Comparison of ENCODE assay signal across 9 cellular contexts in the genomic region with DNA sequence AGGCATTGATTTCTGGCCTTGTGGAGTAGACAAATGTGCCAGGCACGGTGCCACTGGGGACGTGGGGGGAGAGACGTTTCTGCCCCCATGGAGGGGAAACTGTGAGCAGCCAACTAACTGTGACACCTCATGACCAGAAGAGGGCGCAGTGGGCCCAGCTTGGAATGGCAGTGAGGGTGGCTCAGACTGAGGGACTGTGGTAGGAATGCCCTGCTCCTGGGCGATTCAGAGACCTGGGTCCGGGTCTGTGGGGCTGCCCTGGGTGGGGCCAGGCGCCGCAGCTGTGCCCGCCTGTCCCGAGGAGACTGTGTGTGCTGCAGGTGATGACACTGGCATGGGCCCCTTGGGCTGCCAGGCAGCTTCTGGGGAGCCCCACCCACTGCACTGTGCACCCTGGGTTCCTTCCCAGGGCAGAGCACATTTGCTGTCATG. TPM values are rescaled to one million over a fixed set of nuclear protein-coding genes. Genes with fewer than 3 reads are reported as not detected.
DNase-seq lines count a peak whose midpoint lies in the region; ATAC-seq and TF ChIP-seq lines count a peak whose summit lies in the region.
"Had no signal": no experiment of that assay in that cellular context is flagged by ENCODE, and none has a peak within 500 bp of the region (broad histone marks: within the 10 kb centered on the region; RNA-seq: fewer than 3 reads in every experiment).

No MANE protein-coding gene starts in this region.

- no peaks in the 10 kb centered on the region for H3K9me3 Mint-ChIP-seq in activated CD4-positive, alpha-beta T cell treated with anti-CD3 and anti-CD28 coated beads for 36 hours (ENCODE audit: low read depth)
- H3K9me3 Mint-ChIP-seq: activated naive CD4-positive, alpha-beta T cell treated with anti-CD3 and anti-CD28 coated beads, Interleukin-2, amount 50 U/mL, for 24 hours had no signal

- no peak overlapping the region for H3K9ac ChIP-seq in HCT116 (ENCODE audit: low read length)

- peak; percentile 76 to 85 (median 83) for TF ChIP-seq CTCF in HCT116 (IDR thresholded peaks at IDR 0.05 in 2 of 3, conservative IDR thresholded peaks at IDR 0.05 in 1 of 3; ENCODE audit: borderline replicate concordance in 1 of 3, insufficient read depth in 1 of 3, low read depth in 2 of 3, low read length in 2 of 3)
- peak; percentile 65 for TF ChIP-seq CTCF in coronary artery (IDR thresholded peaks at IDR 0.05)
- TF ChIP-seq CTCF in lung (IDR thresholded peaks at IDR 0.05; ENCODE audit: control extremely low read depth, extremely low read depth) = peak; percentile 64

- H3K4me2 ChIP-seq in HCT116 (ENCODE audit: low read length) = peak overlapping the region; percentile 39; the same call in 1 of the 2 replicates

- H3K4me3 ChIP-seq in HCT116 (replicated peaks in 1 of 2; ENCODE audit: low read depth in 1 of 2, low read length in 2 of 2) (no peak overlapping the region), coronary artery (no peak overlapping the region), lung (no peak overlapping the region)

- no peak overlapping the region for H2AFZ ChIP-seq in HCT116 (ENCODE audit: low read depth, low read length, poor library complexity, severe bottlenecking)

- RAD21 ChIA-PET in HCT116 (lab: Charles Lee; ENCODE audit: low non-redundant PET in 1 of 2, low total read pairs in 2 of 2, uncharacterized antibody in 2 of 2, unreplicated experiment in 2 of 2) = interaction anchor here (0.9 to 1.0 kb wide), 3 partner anchors 262 to 269 kb away, joined by 3 to 4 read pairs (median 4); no protein-coding TSS in a partner anchor

- H3K27me3 Mint-ChIP-seq in activated CD4-positive, alpha-beta T cell treated with anti-CD3 and anti-CD28 coated beads for 36 hours = no peaks in the 10 kb centered on the region
- H3K27me3 Mint-ChIP-seq: activated naive CD4-positive, alpha-beta T cell treated with anti-CD3 and anti-CD28 coated beads, Interleukin-2, amount 50 U/mL, for 24 hours had no signal

- CTCF ChIA-PET in HCT116 (lab: Charles Lee) = interaction anchor here (1.0 to 5.9 kb wide), 8 partner anchors 9 to 517 kb away, joined by 3 to 108 read pairs (median 16); a partner anchor contains a TSS
- CTCF ChIA-PET in activated CD4-positive, alpha-beta T cell treated with anti-CD3 and anti-CD28 coated beads for 36 hours (lab: Charles Lee) = interaction anchor here (0.5 to 5.8 kb wide), 15 partner anchors 8 to 271 kb away, joined by 3 to 90 read pairs (median 4); no protein-coding TSS in a partner anchor

- intact Hi-C loops in HCT116 (cut with micrococcal nuclease) = loop anchor here (1.0 to 10.0 kb wide), 5 partner anchors 33 to 851 kb away; no protein-coding TSS in a partner anchor
- intact Hi-C loops in activated CD4-positive, alpha-beta T cell treated with anti-CD3 and anti-CD28 coated beads for 36 hours (cut with DNase I, micrococcal nuclease) = loop anchor here (1.0 to 10.0 kb wide), 5 partner anchors 141 to 271 kb away; no protein-coding TSS in a partner anchor

- POLR2A ChIA-PET in HCT116 (lab: Charles Lee) = interaction anchor here (1.4 kb wide), 1 partner anchor 262 kb away, joined by 4 read pairs; no protein-coding TSS in a partner anchor
- POLR2A ChIA-PET in activated CD4-positive, alpha-beta T cell treated with anti-CD3 and anti-CD28 coated beads for 36 hours (lab: Charles Lee) = no interaction called here

- H3K4me3 Mint-ChIP-seq in activated CD4-positive, alpha-beta T cell treated with anti-CD3 and anti-CD28 coated beads for 36 hours = no peak overlapping the region
- H3K4me3 Mint-ChIP-seq: activated naive CD4-positive, alpha-beta T cell treated with anti-CD3 and anti-CD28 coated beads, Interleukin-2, amount 50 U/mL, for 24 hours had no signal

- H3K4me1 ChIP-seq in HCT116 (ENCODE audit: control insufficient read depth in 1 of 2, insufficient read depth in 2 of 2, low read length in 2 of 2) (peaks cover 2 to 15% of the 10 kb centered on the region in 2 experiments; a peak in 3 of 4 replicates), lung (ENCODE audit: control insufficient read depth in 2 of 2, insufficient read depth in 2 of 2, low read length in 2 of 2) (peaks cover 0 to 9% of the 10 kb centered on the region in 2 donors)

- no TSS peak for BruUV-seq in HCT116 (replicated peaks; lab: Mats Ljungman, UMichigan)

- DNase-seq in DMS79 (lab: John Stamatoyannopoulos, UW) = peak; percentile 17
- no peak for DNase-seq in HCT116 (ENCODE audit: low read depth, low spot score)
- DNase-seq in NCI-H2171 treated with DMSO at 0.1 percent for 48 hours (lab: John Stamatoyannopoulos, UW) = peak; percentile 79
- peak; percentile 82 for DNase-seq in activated CD4-positive, alpha-beta T cell treated with anti-CD3 and anti-CD28 coated beads for 36 hours
- DNase-seq in coronary artery (ENCODE audit: low spot score) = no peak
- peak; percentile 69 for DNase-seq in lung (ENCODE audit: low spot score)
- DNase-seq in stimulated activated CD8-positive, alpha-beta memory T cell treated with anti-CD3 and anti-CD28 coated beads, Interleukin-15, amount 100 ng/mL, for 24 hours (ENCODE audit: low read depth) = peak; percentile 26

- ATAC-seq in HCT116 (peak; percentile 96), lung (ENCODE audit: insufficient read depth, low FRiP score) (peak; percentile 67), HG02970 (IDR thresholded peaks at IDR 0.05; ENCODE audit: low FRiP score, unreplicated experiment) (no peak)
- peak; percentile 97 for ATAC-seq in activated CD4-positive, alpha-beta T cell treated with anti-CD3 and anti-CD28 coated beads for 36 hours

- H3K27ac Mint-ChIP-seq in activated CD4-positive, alpha-beta T cell treated with anti-CD3 and anti-CD28 coated beads for 36 hours = no peak overlapping the region
- H3K27ac Mint-ChIP-seq: activated naive CD4-positive, alpha-beta T cell treated with anti-CD3 and anti-CD28 coated beads, Interleukin-2, amount 50 U/mL, for 24 hours had no signal

- no peaks in the 10 kb centered on the region for H3K79me2 ChIP-seq in HCT116 (ENCODE audit: insufficient read depth, low read length)

- peaks cover 2% of the 10 kb centered on the region for H3K36me3 Mint-ChIP-seq in activated CD4-positive, alpha-beta T cell treated with anti-CD3 and anti-CD28 coated beads for 36 hours (ENCODE audit: low read depth)

- 37 to 39% methylated on average over 10 of the region's 10 CpGs for WGBS in lung, 2 donors

- no peak overlapping the region; the same call in 1 of the 2 replicates for H3K27ac ChIP-seq in HCT116 (ENCODE audit: low read depth, low read length)
- H3K27ac ChIP-seq in coronary artery = no peak overlapping the region
- no peak overlapping the region for H3K27ac ChIP-seq in lung (ENCODE audit: low read depth in 1 of 2, low read length in 1 of 2)

- TF ChIP-seq POLR2A in HCT116 (IDR thresholded peaks at IDR 0.05; ENCODE audit: borderline replicate concordance, extremely low read depth, insufficient read depth, insufficient read length) = no peak

- no peaks in the 10 kb centered on the region for H3K27me3 ChIP-seq in HCT116 (ENCODE audit: insufficient read depth, low read length)
- no peaks in the 10 kb centered on the region for H3K27me3 ChIP-seq in lung (ENCODE audit: control insufficient read depth, insufficient read depth)

- no peaks in the 10 kb centered on the region for H3K36me3 ChIP-seq in HCT116 (ENCODE audit: control insufficient read depth in 1 of 2, insufficient read depth in 2 of 2, low read length in 2 of 2)
- peaks cover 0 to 16% of the 10 kb centered on the region in 2 donors for H3K36me3 ChIP-seq in lung (ENCODE audit: control insufficient read depth in 2 of 2, insufficient read depth in 2 of 2, low read length in 2 of 2)

- no peaks in the 10 kb centered on the region for H3K9me2 ChIP-seq in HCT116 (ENCODE audit: insufficient read depth)

- no peaks in the 10 kb centered on the region for H3K9me3 ChIP-seq in HCT116 (ENCODE audit: control insufficient read depth in 1 of 2, insufficient read depth in 1 of 2, low read depth in 1 of 2, low read length in 2 of 2)
- H3K9me3 ChIP-seq in lung (ENCODE audit: control insufficient read depth in 2 of 2, insufficient read depth in 1 of 2, low read length in 1 of 2) = no peaks in the 10 kb centered on the region

- peak; percentile 82 for TF ChIP-seq RAD21 in HCT116 (IDR thresholded peaks at IDR 0.05; ENCODE audit: low read depth)

- H4K20me1 ChIP-seq in HCT116 (ENCODE audit: insufficient read depth) = no peaks in the 10 kb centered on the region

- H3K4me1 Mint-ChIP-seq in activated CD4-positive, alpha-beta T cell treated with anti-CD3 and anti-CD28 coated beads for 36 hours = peaks cover 4% of the 10 kb centered on the region

TF ChIP-seq in HCT116, 20 proteins besides CTCF, POLR2A, EP300 and RAD21 (continues in another document):
- no peak for TF ChIP-seq FOSL1 (IDR thresholded peaks at IDR 0.05; ENCODE audit: low read depth)
- TF ChIP-seq, protein P1, sequence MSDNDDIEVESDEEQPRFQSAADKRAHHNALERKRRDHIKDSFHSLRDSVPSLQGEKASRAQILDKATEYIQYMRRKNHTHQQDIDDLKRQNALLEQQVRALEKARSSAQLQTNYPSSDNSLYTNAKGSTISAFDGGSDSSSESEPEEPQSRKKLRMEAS (IDR thresholded peaks at IDR 0.05) = no peak
- no peak for TF ChIP-seq ELF1 (IDR thresholded peaks at IDR 0.05; ENCODE audit: borderline replicate concordance, low read depth)
- no peak for TF ChIP-seq JUND (IDR thresholded peaks at IDR 0.05)
- no peak for TF ChIP-seq YY1 (IDR thresholded peaks at IDR 0.05; ENCODE audit: extremely low read depth, insufficient replicate concordance, low read depth, low read length)

RNA-seq across cellular contexts. Expression of a gene that starts 7.5 kb away (rescaled TPM):
- 6.6 TPM for total RNA-seq in HCT116 (2021; ENCODE audit: unreplicated experiment)
- polyA plus RNA-seq in HCT116 (2012) = 7.1 and 8.3 TPM in 2 replicates
- 10 to 100 TPM in 1 of 2 experiments, 1 to 10 TPM in 1; 7.9 to 11.3 TPM for total RNA-seq in activated CD4-positive, alpha-beta T cell treated with anti-CD3 and anti-CD28 coated beads for 36 hours
- 10 to 100 TPM; 12.1 to 12.6 TPM for total RNA-seq in lung
- polyA plus RNA-seq in lung = 1 to 10 TPM; 6.1 to 7.7 TPM

Comparison
In these comparisons a context has a peak if more than half of its experiments do, and no peak if none do; other contexts are left out.
1. DNase-seq: peak in DMS79 (single experiment), NCI-H2171 treated with DMSO at 0.1 percent for 48 hours (single experiment), activated CD4-positive, alpha-beta T cell treated with anti-CD3 and anti-CD28 coated beads for 36 hours (single experiment), lung (single experiment) and stimulated activated CD8-positive, alpha-beta memory T cell treated with anti-CD3 and anti-CD28 coated beads, Interleukin-15, amount 100 ng/mL, for 24 hours (single experiment); none in HCT116 (single experiment) and coronary artery (single experiment).
2. Peak in every context shown above with its lines, with median percentiles within 50 percentile points of each other: CTCF ChIP-seq.